1 cellular context compared by ENCODE assay signal in genomic region chr11:12802418-12803085, GRCh38.
A peak's percentile ranks its signal among the peaks of the same experiment; 100 is the strongest.
TF ChIP-seq lines count a peak whose summit lies in the region.

No MANE protein-coding gene starts in this region.

TF ChIP-seq in HepG2, 621 proteins besides CTCF, POLR2A, EP300 and RAD21 (continued from another document and continues in another):
- TF ChIP-seq SOX13 (IDR thresholded peaks at IDR 0.05) (peak; percentile 96), SOX13 (CRISPR knock-in tag; conservative IDR thresholded peaks at IDR 0.05 in 1 of 2, IDR thresholded peaks at IDR 0.05 in 1 of 2) (peak; percentile 65 to 100; a peak in 2 of 4 replicates), MBNL3 (CRISPR knock-in tag; conservative IDR thresholded peaks at IDR 0.05) (no peak), HNRNPLL (IDR thresholded peaks at IDR 0.05; ENCODE audit: low read depth, low read length, poor library complexity, severe bottlenecking) (no peak), ARNT (IDR thresholded peaks at IDR 0.05) (no peak), TEAD2 (CRISPR knock-in tag; IDR thresholded peaks at IDR 0.05) (no peak), TRIM24 (CRISPR knock-in tag; IDR thresholded peaks at IDR 0.05) (no peak), SP140L (CRISPR knock-in tag; IDR thresholded peaks at IDR 0.05; ENCODE audit: borderline replicate concordance) (no peak), ZNF136 (CRISPR knock-in tag; IDR thresholded peaks at IDR 0.05; ENCODE audit: low read depth) (no peak), ZSCAN21 (CRISPR knock-in tag; IDR thresholded peaks at IDR 0.05; ENCODE audit: borderline replicate concordance) (peak; percentile 70; the same call in 1 of the 2 replicates), ZNF574 (CRISPR knock-in tag; IDR thresholded peaks at IDR 0.05) (peak; percentile 76), ARHGAP35 (CRISPR knock-in tag; IDR thresholded peaks at IDR 0.05; ENCODE audit: borderline replicate concordance) (no peak), RBM22 (optimal IDR thresholded peaks at IDR 0.05; ENCODE audit: low read length) (peak; percentile 91), ZNF335 (CRISPR knock-in tag; IDR thresholded peaks at IDR 0.05) (no peak), PLRG1 (conservative IDR thresholded peaks at IDR 0.05) (no peak), NAIF1 (CRISPR knock-in tag; IDR thresholded peaks at IDR 0.05; ENCODE audit: borderline replicate concordance) (0 out of 2 replicates have a peak, but pooled peaks have one; percentile 25), HIC2 (CRISPR knock-in tag; IDR thresholded peaks at IDR 0.05; ENCODE audit: low read depth) (no peak), ZFP1 (CRISPR knock-in tag; IDR thresholded peaks at IDR 0.05) (peak; percentile 52; the same call in 1 of the 2 replicates), CHD4 (IDR thresholded peaks at IDR 0.05; ENCODE audit: borderline replicate concordance, low read length) (peak; percentile 60; the same call in 1 of the 2 replicates), ZNF101 (CRISPR knock-in tag; IDR thresholded peaks at IDR 0.05; ENCODE audit: borderline replicate concordance, low read depth) (no peak), MIER3 (CRISPR knock-in tag; IDR thresholded peaks at IDR 0.05; ENCODE audit: borderline replicate concordance) (peak; percentile 57; the same call in 1 of the 2 replicates), KMT2B (CRISPR knock-in tag; IDR thresholded peaks at IDR 0.05) (peak; percentile 60; the same call in 1 of the 2 replicates), GATAD1 (CRISPR knock-in tag; IDR thresholded peaks at IDR 0.05) (peak; percentile 55; the same call in 1 of the 2 replicates), HNRNPH1 (optimal IDR thresholded peaks at IDR 0.05; ENCODE audit: low read depth, low read length) (no peak), ONECUT2 (CRISPR knock-in tag; IDR thresholded peaks at IDR 0.05) (0 out of 2 replicates have a peak, but pooled peaks have one; percentile 13), ZNF670 (CRISPR knock-in tag; IDR thresholded peaks at IDR 0.05; ENCODE audit: borderline replicate concordance) (peak; percentile 91), ZNF569 (CRISPR knock-in tag; IDR thresholded peaks at IDR 0.05; ENCODE audit: borderline replicate concordance) (no peak), ZNF354B (CRISPR knock-in tag; IDR thresholded peaks at IDR 0.05) (no peak), REPIN1 (CRISPR knock-in tag; IDR thresholded peaks at IDR 0.05; ENCODE audit: borderline replicate concordance, low read depth) (peak; percentile 74; the same call in 1 of the 2 replicates), POLR2G (IDR thresholded peaks at IDR 0.05; ENCODE audit: low read depth, low read length) (no peak), RORA (CRISPR knock-in tag; IDR thresholded peaks at IDR 0.05) (0 out of 2 replicates have a peak, but pooled peaks have one; percentile 62), RFX1 (IDR thresholded peaks at IDR 0.05) (peak; percentile 97), ZNF251 (CRISPR knock-in tag; IDR thresholded peaks at IDR 0.05) (no peak), ZNF639 (CRISPR knock-in tag; conservative IDR thresholded peaks at IDR 0.05) (no peak), FOXP4 (CRISPR knock-in tag; IDR thresholded peaks at IDR 0.05) (peak; percentile 97), HINFP (CRISPR knock-in tag; IDR thresholded peaks at IDR 0.05; ENCODE audit: low read depth) (no peak), PITX1 (CRISPR knock-in tag; IDR thresholded peaks at IDR 0.05) (peak; percentile 95), RXRA (CRISPR knock-in tag; IDR thresholded peaks at IDR 0.05) (peak; percentile 87), U2AF1 (optimal IDR thresholded peaks at IDR 0.05; ENCODE audit: low read depth, low read length) (no peak), ZNF7 (CRISPR knock-in tag; IDR thresholded peaks at IDR 0.05) (no peak), ZNF766 (CRISPR knock-in tag; IDR thresholded peaks at IDR 0.05; ENCODE audit: borderline replicate concordance) (peak; percentile 72; the same call in 1 of the 2 replicates), CC2D1A (CRISPR knock-in tag; IDR thresholded peaks at IDR 0.05) (no peak), ZNF282 (IDR thresholded peaks at IDR 0.05; ENCODE audit: partially characterized antibody) (no peak), PLSCR1 (CRISPR knock-in tag; IDR thresholded peaks at IDR 0.05; ENCODE audit: borderline replicate concordance) (no peak), NFE2 (CRISPR knock-in tag; IDR thresholded peaks at IDR 0.05) (no peak)
- TF ChIP-seq, protein P1, sequence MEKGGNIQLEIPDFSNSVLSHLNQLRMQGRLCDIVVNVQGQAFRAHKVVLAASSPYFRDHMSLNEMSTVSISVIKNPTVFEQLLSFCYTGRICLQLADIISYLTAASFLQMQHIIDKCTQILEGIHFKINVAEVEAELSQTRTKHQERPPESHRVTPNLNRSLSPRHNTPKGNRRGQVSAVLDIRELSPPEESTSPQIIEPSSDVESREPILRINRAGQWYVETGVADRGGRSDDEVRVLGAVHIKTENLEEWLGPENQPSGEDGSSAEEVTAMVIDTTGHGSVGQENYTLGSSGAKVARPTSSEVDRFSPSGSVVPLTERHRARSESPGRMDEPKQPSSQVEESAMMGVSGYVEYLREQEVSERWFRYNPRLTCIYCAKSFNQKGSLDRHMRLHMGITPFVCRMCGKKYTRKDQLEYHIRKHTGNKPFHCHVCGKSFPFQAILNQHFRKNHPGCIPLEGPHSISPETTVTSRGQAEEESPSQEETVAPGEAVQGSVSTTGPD (CRISPR knock-in tag; IDR thresholded peaks at IDR 0.05): no peak
- TF ChIP-seq, protein P2, sequence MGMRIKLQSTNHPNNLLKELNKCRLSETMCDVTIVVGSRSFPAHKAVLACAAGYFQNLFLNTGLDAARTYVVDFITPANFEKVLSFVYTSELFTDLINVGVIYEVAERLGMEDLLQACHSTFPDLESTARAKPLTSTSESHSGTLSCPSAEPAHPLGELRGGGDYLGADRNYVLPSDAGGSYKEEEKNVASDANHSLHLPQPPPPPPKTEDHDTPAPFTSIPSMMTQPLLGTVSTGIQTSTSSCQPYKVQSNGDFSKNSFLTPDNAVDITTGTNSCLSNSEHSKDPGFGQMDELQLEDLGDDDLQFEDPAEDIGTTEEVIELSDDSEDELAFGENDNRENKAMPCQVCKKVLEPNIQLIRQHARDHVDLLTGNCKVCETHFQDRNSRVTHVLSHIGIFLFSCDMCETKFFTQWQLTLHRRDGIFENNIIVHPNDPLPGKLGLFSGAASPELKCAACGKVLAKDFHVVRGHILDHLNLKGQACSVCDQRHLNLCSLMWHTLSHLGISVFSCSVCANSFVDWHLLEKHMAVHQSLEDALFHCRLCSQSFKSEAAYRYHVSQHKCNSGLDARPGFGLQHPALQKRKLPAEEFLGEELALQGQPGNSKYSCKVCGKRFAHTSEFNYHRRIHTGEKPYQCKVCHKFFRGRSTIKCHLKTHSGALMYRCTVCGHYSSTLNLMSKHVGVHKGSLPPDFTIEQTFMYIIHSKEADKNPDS (CRISPR knock-in tag; IDR thresholded peaks at IDR 0.05): no peak
- TF ChIP-seq, protein P3, sequence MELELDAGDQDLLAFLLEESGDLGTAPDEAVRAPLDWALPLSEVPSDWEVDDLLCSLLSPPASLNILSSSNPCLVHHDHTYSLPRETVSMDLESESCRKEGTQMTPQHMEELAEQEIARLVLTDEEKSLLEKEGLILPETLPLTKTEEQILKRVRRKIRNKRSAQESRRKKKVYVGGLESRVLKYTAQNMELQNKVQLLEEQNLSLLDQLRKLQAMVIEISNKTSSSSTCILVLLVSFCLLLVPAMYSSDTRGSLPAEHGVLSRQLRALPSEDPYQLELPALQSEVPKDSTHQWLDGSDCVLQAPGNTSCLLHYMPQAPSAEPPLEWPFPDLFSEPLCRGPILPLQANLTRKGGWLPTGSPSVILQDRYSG (CRISPR knock-in tag; IDR thresholded peaks at IDR 0.05): no peak
